1 cellular context compared by ENCODE assay signal in genomic region chr1:16387201-16388185, GRCh38.
TF ChIP-seq lines count a peak whose summit lies in the region.

No MANE protein-coding gene starts in this region.

TF ChIP-seq in IMR-90, 13 proteins besides CTCF, POLR2A, EP300 and RAD21 (continued from another document):
- TF ChIP-seq RCOR1 (IDR thresholded peaks at IDR 0.05; ENCODE audit: insufficient replicate concordance, low read length) (no peak), NFE2L2 (IDR thresholded peaks at IDR 0.05; ENCODE audit: low read depth, low read length) (no peak), MXI1 (IDR thresholded peaks at IDR 0.05; ENCODE audit: borderline replicate concordance, low read depth, low read length) (no peak), BHLHE40 (IDR thresholded peaks at IDR 0.05; ENCODE audit: low read depth, low read length) (no peak), RFX5 (IDR thresholded peaks at IDR 0.05; ENCODE audit: low read depth, low read length) (no peak), MAZ (IDR thresholded peaks at IDR 0.05; ENCODE audit: borderline replicate concordance, low read depth, low read length) (no peak), CEBPB (IDR thresholded peaks at IDR 0.05; ENCODE audit: low read depth, low read length) (no peak), ELK1 (IDR thresholded peaks at IDR 0.05; ENCODE audit: borderline replicate concordance, low read depth, low read length) (no peak), FOS (IDR thresholded peaks at IDR 0.05; ENCODE audit: low read depth, low read length) (no peak), USF2 (IDR thresholded peaks at IDR 0.05; ENCODE audit: low read depth, low read length) (no peak)
